26 cellular contexts compared by ENCODE assay signal in genomic region chr17:19015428-19015827, GRCh38. TPM values are rescaled to one million over a fixed set of nuclear protein-coding genes. Genes with fewer than 3 reads are reported as not detected.
DNase-seq lines count a peak whose midpoint lies in the region; ATAC-seq, FAIRE-seq and TF ChIP-seq lines count a peak whose summit lies in the region.
"Had no signal": no experiment of that assay in that cellular context is flagged by ENCODE, and none has a peak within 500 bp of the region (broad histone marks: within the 10 kb centered on the region; RNA-seq: fewer than 3 reads in every experiment).

No MANE protein-coding gene starts in this region.

- no peak overlapping the region for H3K4me2 ChIP-seq in A549
- no peak overlapping the region for H3K4me2 ChIP-seq in K562 (ENCODE audit: insufficient read depth, low read length)

- POLR2A ChIA-PET in A549 (lab: Yijun Ruan, JAX) (interaction anchor here (1.2 kb wide), 1 partner anchor 11 kb away, joined by 4 read pairs; the partner anchor contains the start of gene FAM83G), K562 (lab: Yijun Ruan, JAX) (interaction anchor here (0.7 kb wide), 1 partner anchor 24 kb away, joined by 3 read pairs; no protein-coding TSS in a partner anchor)
- POLR2A ChIA-PET in CD4-positive, alpha-beta memory T cell (lab: Charles Lee; ENCODE audit: partially characterized antibody) = interaction anchor here (1.0 to 1.2 kb wide), 2 partner anchors 7 to 158 kb away, joined by 3 read pairs; partner anchors contain the start of gene PRPSAP2

- peak overlapping the region in 1 of 2 experiments; percentile 48; a peak in 2 of 6 replicates for H3K27ac ChIP-seq in A549
- H3K27ac ChIP-seq in CD4-positive, alpha-beta memory T cell (ENCODE audit: low read depth, low read length) = no peak overlapping the region
- no peak overlapping the region for H3K27ac ChIP-seq in K562 (ENCODE audit: extremely low read depth, low read depth, low read length)
- H3K27ac ChIP-seq: breast epithelium, left lung, prostate gland, transverse colon had no signal

- H2AFZ ChIP-seq in K562 (ENCODE audit: low read depth, low read length) = no peak overlapping the region

- no peak overlapping the region for H3K9ac ChIP-seq in K562 (ENCODE audit: insufficient read depth in 1 of 2, low read depth in 2 of 2, low read length in 2 of 2)
- H3K9ac ChIP-seq: BLaER1 treated with 17β-estradiol and CSF1 and Interleukin-3, amounts not matched to agents 10 nM and 100 nM had no signal

- peaks cover 3 to 7% of the 10 kb centered on the region in 2 donors for H3K36me3 Mint-ChIP-seq in CD4-positive, alpha-beta memory T cell
- H3K36me3 Mint-ChIP-seq in nephron progenitor cell (ENCODE audit: low read depth) = no peaks in the 10 kb centered on the region
- H3K36me3 Mint-ChIP-seq: activated naive CD4-positive, alpha-beta T cell treated with anti-CD3 and anti-CD28 coated beads, Interleukin-2, amount 50 U/mL, for 72 hours had no signal

- 64% methylated on average over 7 of the region's 7 CpGs for WGBS in A549 (ENCODE audit: missing lambda C conversion rate)
- 17% methylated on average over 5 of the region's 7 CpGs for WGBS in K562 (ENCODE audit: insufficient coverage, low coverage, missing lambda C conversion rate)

- DNase-seq in A549 (ENCODE audit: low read depth in 1 of 2, low spot score in 1 of 2) = no peak
- DNase-seq in CD4-positive, alpha-beta memory T cell = peak in 1 of 5 donors; percentile 25
- no peak for DNase-seq in K562 (ENCODE audit: extremely low read depth in 1 of 4, low spot score in 3 of 4)
- no peak for DNase-seq in nephron progenitor cell
- no peak for DNase-seq in ureter (ENCODE audit: low spot score)
- DNase-seq: activated CD8-positive, alpha-beta memory T cell treated with anti-CD3 and anti-CD28 coated beads, Interleukin-2, amount 50 U/mL, for 48 hours; activated CD8-positive, alpha-beta T cell treated with anti-CD3 and anti-CD28 coated beads for 36 hours; amygdala; DND-41; GF-D8; NCI-H1048; NCI-H1694 treated with DMSO at 0.1 percent for 48 hours; NCI-H82; nucleus accumbens; stimulated activated CD4-positive, alpha-beta T cell treated with anti-CD3 and anti-CD28 coated beads, Interleukin-12 subunit alpha, Interleukin-12 subunit beta, amount 100 ng/mL, for 4 hours; stimulated activated CD4-positive, alpha-beta T cell treated with anti-CD3 and anti-CD28 coated beads, Interleukin-2, amount 100 ng/mL, for 48 hours; transverse colon had no signal

- no peaks in the 10 kb centered on the region for H4K20me1 ChIP-seq in K562 (replicated peaks; ENCODE audit: control insufficient read depth, insufficient read depth, low read length)

- peaks cover 2 to 3% of the 10 kb centered on the region in 2 donors for H3K27me3 Mint-ChIP-seq in CD4-positive, alpha-beta memory T cell
- H3K27me3 Mint-ChIP-seq in nephron progenitor cell (ENCODE audit: low read depth, poor library complexity) = peaks cover 7% of the 10 kb centered on the region
- H3K27me3 Mint-ChIP-seq: activated CD8-positive, alpha-beta T cell treated with anti-CD3 and anti-CD28 coated beads for 36 hours had no signal

- BruUV-seq in K562 (replicated peaks; lab: Mats Ljungman, UMichigan) = no TSS peak

- no peaks in the 10 kb centered on the region for H3K36me3 ChIP-seq in CD4-positive, alpha-beta memory T cell (ENCODE audit: insufficient read depth, low read length)
- H3K36me3 ChIP-seq in K562 (ENCODE audit: control insufficient read depth, insufficient read depth, low read length) = no peaks in the 10 kb centered on the region
- H3K36me3 ChIP-seq: breast epithelium, left lung, prostate gland, transverse colon had no signal

- no peak for TF ChIP-seq RAD21 in A549 (conservative IDR thresholded peaks at IDR 0.05 in 1 of 2, IDR thresholded peaks at IDR 0.05 in 1 of 2)
- no peak for TF ChIP-seq RAD21 in K562 (CRISPR knock-in tag; conservative IDR thresholded peaks at IDR 0.05 in 1 of 2, IDR thresholded peaks at IDR 0.05 in 1 of 2)

- H3K27me3 ChIP-seq in CD4-positive, alpha-beta memory T cell (ENCODE audit: insufficient read depth, low read length) = no peaks in the 10 kb centered on the region
- H3K27me3 ChIP-seq in K562 (ENCODE audit: control insufficient read depth in 2 of 2, insufficient read depth in 2 of 2, low read length in 2 of 2) = no peaks in the 10 kb centered on the region
- H3K27me3 ChIP-seq: BLaER1 treated with 17β-estradiol and CSF1 and Interleukin-3, amounts not matched to agents 10 nM and 100 nM; breast epithelium; left lung; transverse colon had no signal

- CTCF ChIA-PET in A549 (lab: Yijun Ruan, JAX) = interaction anchor here (2.0 to 13.6 kb wide), 2 partner anchors 11 to 54 kb away, joined by 5 to 110 read pairs; partner anchors contain the start of gene FAM83G
- CTCF ChIA-PET in CD4-positive, alpha-beta memory T cell (lab: Charles Lee; ENCODE audit: partially characterized antibody) = interaction anchor here (1.1 kb wide), 1 partner anchor 54 kb away, joined by 3 read pairs; no protein-coding TSS in a partner anchor
- CTCF ChIA-PET in K562 (lab: Yijun Ruan, JAX; ENCODE audit: low intra/inter-chr PET ratio) = no interaction called here

- in situ Hi-C loops in K562 (cut with MboI) = loop anchor here (5.0 kb wide), 1 partner anchor 38 kb away; no protein-coding TSS in a partner anchor

- H3K9me1 ChIP-seq in K562 (ENCODE audit: control insufficient read depth, insufficient read depth, low read length) = no peaks in the 10 kb centered on the region

- no peak overlapping the region for H3K4me3 ChIP-seq in A549
- H3K4me3 ChIP-seq in CD4-positive, alpha-beta memory T cell (ENCODE audit: low read length in 2 of 2) = no peak overlapping the region
- no peak overlapping the region for H3K4me3 ChIP-seq in K562
- H3K4me3 ChIP-seq: BLaER1 treated with 17β-estradiol and CSF1 and Interleukin-3, amounts not matched to agents 10 nM and 100 nM; breast epithelium; left lung; prostate gland; transverse colon had no signal

- TF ChIP-seq EP300 in A549 (IDR thresholded peaks at IDR 0.05) (no peak), K562 (IDR thresholded peaks at IDR 0.05; ENCODE audit: low read length) (no peak)

- no peaks in the 10 kb centered on the region for H3K9me3 ChIP-seq in A549
- no peaks in the 10 kb centered on the region for H3K9me3 ChIP-seq in CD4-positive, alpha-beta memory T cell (ENCODE audit: control insufficient read depth in 1 of 2, low read length in 2 of 2)
- no peaks in the 10 kb centered on the region for H3K9me3 ChIP-seq in K562 (replicated peaks; ENCODE audit: control insufficient read depth, insufficient read depth, low read depth, low read length)
- H3K9me3 ChIP-seq: BLaER1 treated with 17β-estradiol and CSF1 and Interleukin-3, amounts not matched to agents 10 nM and 100 nM; breast epithelium; left lung; prostate gland; transverse colon had no signal

- TF ChIP-seq CTCF in A549 (IDR thresholded peaks at IDR 0.05) (no peak), K562 (IDR thresholded peaks at IDR 0.05 in 2 of 3, conservative IDR thresholded peaks at IDR 0.05 in 1 of 3; ENCODE audit: insufficient read depth in 2 of 3, low read depth in 1 of 3, low read length in 3 of 3) (no peak), nephron progenitor cell (IDR thresholded peaks at IDR 0.05) (no peak)

- FAIRE-seq in A549 (lab: Jason Lieb, UNC) (no peak), K562 (lab: Jason Lieb, UNC) (no peak)

- peaks cover 0 to 2% (median 0%) of the 10 kb centered on the region in 8 donors for H3K9me3 Mint-ChIP-seq in CD4-positive, alpha-beta memory T cell
- H3K9me3 Mint-ChIP-seq in nephron progenitor cell = no peaks in the 10 kb centered on the region
- H3K9me3 Mint-ChIP-seq: activated CD8-positive, alpha-beta T cell treated with anti-CD3 and anti-CD28 coated beads for 36 hours; activated naive CD4-positive, alpha-beta T cell treated with anti-CD3 and anti-CD28 coated beads, Interleukin-2, amount 50 U/mL, for 72 hours had no signal

- H3K4me1 ChIP-seq in A549 (peaks cover 25% of the 10 kb centered on the region), K562 (replicated peaks in 1 of 2; ENCODE audit: control insufficient read depth in 2 of 2, insufficient read depth in 2 of 2, low read length in 2 of 2) (peaks cover 6 to 28% of the 10 kb centered on the region in 2 experiments; a peak in 4 of 5 replicates)
- no peaks in the 10 kb centered on the region for H3K4me1 ChIP-seq in CD4-positive, alpha-beta memory T cell (ENCODE audit: insufficient read depth, low read length)
- H3K4me1 ChIP-seq: breast epithelium, left lung, prostate gland had no signal

- peaks cover 5 to 15% (median 9%) of the 10 kb centered on the region in 4 donors for H3K4me1 Mint-ChIP-seq in CD4-positive, alpha-beta memory T cell
- peaks cover 42% of the 10 kb centered on the region for H3K4me1 Mint-ChIP-seq in nephron progenitor cell

- ATAC-seq in A549 (no peak), K562 (peak; percentile 51), HG02884 (IDR thresholded peaks at IDR 0.05; ENCODE audit: unreplicated experiment) (no peak), GM18858 (IDR thresholded peaks at IDR 0.05; ENCODE audit: unreplicated experiment) (no peak)
- ATAC-seq: activated CD8-positive, alpha-beta T cell treated with anti-CD3 and anti-CD28 coated beads for 36 hours; activated naive CD4-positive, alpha-beta T cell treated with anti-CD3 and anti-CD28 coated beads, Interleukin-2, amount 50 U/mL, for 72 hours; left lung; sciatic nerve had no signal

- H3K4me3 Mint-ChIP-seq in CD4-positive, alpha-beta memory T cell = no peak overlapping the region
- peak overlapping the region; percentile 19 for H3K4me3 Mint-ChIP-seq in nephron progenitor cell
- H3K4me3 Mint-ChIP-seq: activated CD8-positive, alpha-beta T cell treated with anti-CD3 and anti-CD28 coated beads for 36 hours had no signal

- TF ChIP-seq POLR2A in A549 (IDR thresholded peaks at IDR 0.05; ENCODE audit: low read length) (no peak), K562 (conservative IDR thresholded peaks at IDR 0.05) (no peak)

- H3K79me2 ChIP-seq in K562 (ENCODE audit: control insufficient read depth, insufficient read depth, low read length) = no peaks in the 10 kb centered on the region

- peak overlapping the region in 5 of 7 donors; percentile 24 to 75 (median 55) for H3K27ac Mint-ChIP-seq in CD4-positive, alpha-beta memory T cell
- no peak overlapping the region for H3K27ac Mint-ChIP-seq in nephron progenitor cell
- H3K27ac Mint-ChIP-seq: activated CD8-positive, alpha-beta T cell treated with anti-CD3 and anti-CD28 coated beads for 36 hours had no signal

- intact Hi-C loops in CD4-positive, alpha-beta memory T cell (cut with micrococcal nuclease) = no loop called here
- intact Hi-C loops in K562 (cut with micrococcal nuclease) = no loop called here

RNA-seq across cellular contexts. Expression of gene FAM83G, which starts 10.9 kb away (rescaled TPM):
- 11.0 and 12.8 TPM in 2 replicates for polyA plus RNA-seq in A549 (2011; rRNA removed)
- 11.1 and 15.8 TPM in 2 replicates for polyA plus RNA-seq in A549 (2012; cell fraction: cytosol; rRNA removed)
- polyA plus RNA-seq in A549 (2012; cell fraction: nucleus; rRNA removed) = 38.5 and 42.5 TPM in 2 replicates
- polyA plus RNA-seq in A549 (2017; fragmentation: RNase III; extraction: RNeasy Plus Mini Kit Qiagen cat#74134 plus additional on column Dnase treatment) = 19.8 to 22.0 TPM (median 20.5 TPM) in 3 replicates
- polyA minus RNA-seq in A549 (2011; rRNA and poly(A)+ RNA removed) = 18.1 and 22.7 TPM in 2 replicates
- 10 to 100 TPM; 13.8 to 15.1 TPM for total RNA-seq in CD4-positive, alpha-beta memory T cell
- polyA plus RNA-seq in CD4-positive, alpha-beta memory T cell = 1 to 10 TPM; 1.6 to 6.9 TPM
- total RNA-seq in K562 (2011; cell fraction: chromatin; rRNA removed; ENCODE audit: low replicate concordance) = 8.8 and 26.9 TPM in 2 replicates
- total RNA-seq in K562 (2011; cell fraction: nucleolus; rRNA removed) = 22.8 and 25.7 TPM in 2 replicates
- 11.5 and 13.5 TPM in 2 replicates for total RNA-seq in K562 (2011; cell fraction: nucleoplasm; rRNA removed)
- total RNA-seq in K562 (2014; rRNA removed) = 7.6 and 12.9 TPM in 2 replicates
- total RNA-seq in K562 (2014; rRNA removed; fragmentation: Illumina TruSeq; extraction: Trizol) = 1.9 and 2.3 TPM in 2 replicates
- 4.2 and 5.6 TPM in 2 replicates for total RNA-seq in K562 (2015; rRNA removed; fragmentation: Illumina TruSeq; extraction: Trizol)
- 9.1 and 10.3 TPM in 2 replicates for total RNA-seq in K562 (2021)
- 3.4 and 4.2 TPM in 2 replicates for polyA plus RNA-seq in K562 (2011; rRNA removed)
- 3.5 and 6.6 TPM in 2 replicates for polyA plus RNA-seq in K562 (2011; cell fraction: cytosol; rRNA removed)
- polyA plus RNA-seq in K562 (2011; cell fraction: nucleus; rRNA removed) = 9.7 and 20.5 TPM in 2 replicates
- 4.2 and 5.3 TPM in 2 replicates for polyA plus RNA-seq in K562 (2012)
- 4.8 and 6.5 TPM in 2 replicates for polyA plus RNA-seq in K562 (2014; fragmentation: Illumina TruSeq; extraction: Trizol)
- polyA plus RNA-seq in K562 (2014; fragmentation: Nextera tagmentation; extraction: Ambion mirVana) = under 1 TPM in 1 of 2 experiments, not detected in 1; 0.04 TPM
- polyA plus RNA-seq in K562 (2014; rRNA removed) = 5.5 and 5.7 TPM in 2 replicates
- polyA minus RNA-seq in K562 (2011; rRNA and poly(A)+ RNA removed) = 3.2 and 4.8 TPM in 2 replicates
- 5.2 and 5.4 TPM in 2 replicates for polyA minus RNA-seq in K562 (2011; cell fraction: cytosol; rRNA and poly(A)+ RNA removed)
- 7.1 and 7.9 TPM in 2 replicates for polyA minus RNA-seq in K562 (2011; cell fraction: nucleus; rRNA and poly(A)+ RNA removed)
- total RNA-seq in ureter = 8.3 TPM

RNA-seq across cellular contexts. Expression of gene GRAP, which starts 31.3 kb away (rescaled TPM):
- polyA plus RNA-seq in A549 (2011; rRNA removed) (0.19 and 0.25 TPM in 2 replicates), A549 (2017; fragmentation: RNase III; extraction: RNeasy Plus Mini Kit Qiagen cat#74134 plus additional on column Dnase treatment) (0.17 to 0.31 TPM (median 0.19 TPM) in 3 replicates), K562 (2011; rRNA removed) (0.05 and 0.07 TPM in 2 replicates), K562 (2014; fragmentation: Illumina TruSeq; extraction: Trizol) (not detected in 2 replicates), K562 (2014; fragmentation: Nextera tagmentation; extraction: Ambion mirVana) (not detected), K562 (2014; rRNA removed) (0.41 TPM in 1 of 2 replicates, not detected in the other)
- polyA plus RNA-seq in A549 (2012; cell fraction: cytosol; rRNA removed) = 0.15 and 0.19 TPM in 2 replicates
- polyA plus RNA-seq in A549 (2012; cell fraction: nucleus; rRNA removed) = 0.43 and 0.60 TPM in 2 replicates
- polyA minus RNA-seq in A549 (2011; rRNA and poly(A)+ RNA removed) = 0.08 and 0.24 TPM in 2 replicates
- total RNA-seq in CD4-positive, alpha-beta memory T cell = 10 to 100 TPM; 63.1 to 75.8 TPM
- polyA plus RNA-seq in CD4-positive, alpha-beta memory T cell = 10 to 100 TPM; 61.6 to 70.1 TPM
- total RNA-seq in K562 (2011; cell fraction: chromatin; rRNA removed; ENCODE audit: low replicate concordance) = not detected in 2 replicates
- total RNA-seq in K562 (2011; cell fraction: nucleolus; rRNA removed) = 0.17 and 0.79 TPM in 2 replicates
- total RNA-seq in K562 (2011; cell fraction: nucleoplasm; rRNA removed) = not detected in 2 replicates
- total RNA-seq in K562 (2014; rRNA removed) (not detected in 2 replicates), K562 (2014; rRNA removed; fragmentation: Illumina TruSeq; extraction: Trizol) (not detected in 2 replicates), K562 (2015; rRNA removed; fragmentation: Illumina TruSeq; extraction: Trizol) (0.11 TPM in 1 of 2 replicates, not detected in the other), K562 (2021) (0.07 and 0.27 TPM in 2 replicates), ureter (3.6 TPM)
- polyA plus RNA-seq in K562 (2011; cell fraction: cytosol; rRNA removed) = 0.04 and 0.07 TPM in 2 replicates
- polyA plus RNA-seq in K562 (2011; cell fraction: nucleus; rRNA removed) = 0.37 TPM in 1 of 2 replicates, not detected in the other
- 0.29 TPM in 1 of 2 replicates, not detected in the other for polyA plus RNA-seq in K562 (2012)
- not detected in 2 replicates for polyA minus RNA-seq in K562 (2011; rRNA and poly(A)+ RNA removed)
- not detected in 2 replicates for polyA minus RNA-seq in K562 (2011; cell fraction: cytosol; rRNA and poly(A)+ RNA removed)
- 0.27 TPM in 1 of 2 replicates, not detected in the other for polyA minus RNA-seq in K562 (2011; cell fraction: nucleus; rRNA and poly(A)+ RNA removed)
- total RNA-seq: NCI-H460 had no signal

Comparison
In these comparisons a context has a peak if more than half of its experiments do, and no peak if none do; other contexts are left out.
1. RNA of gene GRAP, which starts 31.3 kb away (total RNA-seq): 63.1 to 75.8 TPM in CD4-positive, alpha-beta memory T cell; 3.6 TPM in ureter (single experiment) and 0.07 to 0.79 TPM in K562; every median in the first group is over 10 times any median in the second.
2. Of the 35 proteins assayed by ChIP-seq in both K562 and A549: peak only in K562: none; only in A549: none; in both: ZFP36; in neither: 33; mixed calls (peak in some experiments, not most) for 1.